17 cellular contexts compared by ENCODE assay signal in the genomic region with DNA sequence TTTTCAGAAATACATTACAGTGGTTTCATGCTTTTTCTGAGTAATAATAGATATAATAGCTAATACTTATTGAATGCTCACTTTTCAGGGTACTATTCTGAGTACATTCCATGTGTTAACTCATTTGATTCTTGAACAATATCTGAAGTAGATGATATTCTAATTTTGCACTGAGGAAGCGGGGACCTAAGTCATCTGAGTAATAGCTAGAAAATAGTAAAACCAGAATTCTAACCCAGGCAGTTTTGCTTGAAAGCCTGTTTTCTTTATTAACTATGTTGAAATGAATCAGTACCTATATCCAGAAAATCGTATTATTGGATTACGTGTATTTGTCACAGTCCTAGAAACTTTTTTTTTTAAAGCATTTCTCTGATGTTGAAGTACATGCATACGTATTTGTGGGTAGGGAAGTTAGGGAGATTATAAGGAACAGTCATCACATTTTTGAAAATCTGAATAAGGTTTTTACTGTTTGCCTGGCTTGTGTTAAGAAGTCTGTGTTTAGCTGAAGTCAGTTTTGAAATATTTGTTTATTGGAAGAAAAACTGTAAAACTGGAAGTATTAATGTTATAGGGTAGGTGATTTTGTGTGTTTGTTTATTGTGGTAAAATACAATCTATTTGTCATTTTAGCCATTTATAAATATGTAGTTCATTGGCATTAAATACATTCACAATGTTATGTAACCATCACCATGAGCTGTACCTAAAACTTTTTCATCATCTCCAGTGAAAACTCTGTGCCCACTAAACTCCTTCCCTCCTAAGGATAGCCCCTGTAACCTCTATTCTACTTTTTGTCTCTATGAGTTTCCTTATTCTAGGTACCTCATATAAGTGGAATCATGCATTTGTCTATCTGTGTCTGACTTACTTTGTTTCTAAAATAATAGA. TPM values are rescaled to one million over a fixed set of nuclear protein-coding genes. Genes with fewer than 3 reads are reported as not detected.
DNase-seq lines count a peak whose midpoint lies in the region; ATAC-seq and TF ChIP-seq lines count a peak whose summit lies in the region.
"Had no signal": no experiment of that assay in that cellular context is flagged by ENCODE, and none has a peak within 500 bp of the region (broad histone marks: within the 10 kb centered on the region; RNA-seq: fewer than 3 reads in every experiment).

No MANE protein-coding gene starts in this region.

- no peak for TF ChIP-seq CTCF in smooth muscle cell (IDR thresholded peaks at IDR 0.05; ENCODE audit: borderline replicate concordance, insufficient read depth, poor library complexity, severe bottlenecking)

- no peak for DNase-seq in activated CD8-positive, alpha-beta memory T cell treated with anti-CD3 and anti-CD28 coated beads, Interleukin-2, amount 10 ng/mL, durations not matched to agents 7 days and 5 days
- DNase-seq in activated CD8-positive, alpha-beta memory T cell treated with anti-CD3 and anti-CD28 coated beads for 24 hours = no peak
- no peak for DNase-seq in smooth muscle cell (lab: John Stamatoyannopoulos, UW; ENCODE audit: unreplicated experiment)
- no peak for DNase-seq in posterior cingulate gyrus
- DNase-seq in NCI-H226 = no peak
- no peak for DNase-seq in NCI-H526 treated with DMSO at 0.1 percent for 48 hours (lab: John Stamatoyannopoulos, UW)
- DNase-seq: activated CD4-positive, alpha-beta T cell treated with anti-CD3 and anti-CD28 coated beads, Interleukin-2, amount 50 U/mL, for 4 hours; cerebellar nuclear complex; COR-L47; stimulated activated CD4-positive, alpha-beta T cell treated with anti-CD3 and anti-CD28 coated beads, Interleukin-12 subunit alpha, Interleukin-12 subunit beta, amount 100 ng/mL, for 4 hours; transverse colon had no signal

- H3K27me3 Mint-ChIP-seq in activated CD8-positive, alpha-beta memory T cell treated with anti-CD3 and anti-CD28 coated beads, Interleukin-2, amount 10 ng/mL, durations not matched to agents 7 days and 5 days = no peaks in the 10 kb centered on the region
- H3K27me3 Mint-ChIP-seq: activated naive CD4-positive, alpha-beta T cell treated with anti-CD3 and anti-CD28 coated beads, Interleukin-2, amount 50 U/mL, for 24 hours had no signal

- peaks cover 5% of the 10 kb centered on the region for H3K4me1 ChIP-seq in smooth muscle cell (ENCODE audit: low read depth)
- H3K4me1 ChIP-seq: transverse colon had no signal

- peaks cover 37% of the 10 kb centered on the region for H3K79me2 ChIP-seq in smooth muscle cell (ENCODE audit: low read depth)

- H3K36me3 Mint-ChIP-seq in activated CD8-positive, alpha-beta memory T cell treated with anti-CD3 and anti-CD28 coated beads, Interleukin-2, amount 10 ng/mL, durations not matched to agents 7 days and 5 days = peaks cover 55% of the 10 kb centered on the region

- WGBS in smooth muscle cell (ENCODE audit: low lambda C conversion rate) = 43% methylated on average over 4 of the region's 4 CpGs

- ATAC-seq in activated CD8-positive, alpha-beta memory T cell treated with anti-CD3 and anti-CD28 coated beads, Interleukin-2, amount 10 ng/mL, durations not matched to agents 7 days and 5 days = peak; percentile 39
- peak; percentile 79 for ATAC-seq in GM21529 (IDR thresholded peaks at IDR 0.05; ENCODE audit: unreplicated experiment)
- ATAC-seq in HG03342 (IDR thresholded peaks at IDR 0.05; ENCODE audit: unreplicated experiment) = peak; percentile 64

- no peaks in the 10 kb centered on the region for H3K9me3 Mint-ChIP-seq in activated CD8-positive, alpha-beta memory T cell treated with anti-CD3 and anti-CD28 coated beads, Interleukin-2, amount 10 ng/mL, durations not matched to agents 7 days and 5 days (ENCODE audit: low read depth)
- H3K9me3 Mint-ChIP-seq: activated naive CD4-positive, alpha-beta T cell treated with anti-CD3 and anti-CD28 coated beads, Interleukin-2, amount 50 U/mL, for 24 hours; T-helper 1 cell treated with Interleukin-12 subunit alpha and Interleukin-12 subunit beta and Interleukin-4 antibody, amounts not matched to agents 30 μg/mL and 1 μg/mL, for 36 hours had no signal

- peak overlapping the region; percentile 84 for H3K27ac ChIP-seq in smooth muscle cell (ENCODE audit: low read depth)
- H3K27ac ChIP-seq: epithelial cell of prostate, transverse colon had no signal

- H3K4me2 ChIP-seq in smooth muscle cell = peak overlapping the region; percentile 53

- H3K36me3 ChIP-seq in smooth muscle cell (ENCODE audit: low read depth) = peaks cover 27% of the 10 kb centered on the region

- H3F3A ChIP-seq in smooth muscle cell (ENCODE audit: low read depth) = peaks cover 3% of the 10 kb centered on the region

- H2AFZ ChIP-seq in smooth muscle cell (ENCODE audit: low read depth) = no peak overlapping the region

- intact Hi-C loops in posterior cingulate gyrus (cut with DNase I) = no loop called here

- H3K9ac ChIP-seq in smooth muscle cell (ENCODE audit: low read depth) = peak overlapping the region; percentile 37

- H3K27me3 ChIP-seq in smooth muscle cell (ENCODE audit: low read depth) = no peaks in the 10 kb centered on the region
- H3K27me3 ChIP-seq: transverse colon had no signal

- H3K27ac Mint-ChIP-seq in activated CD8-positive, alpha-beta memory T cell treated with anti-CD3 and anti-CD28 coated beads, Interleukin-2, amount 10 ng/mL, durations not matched to agents 7 days and 5 days = no peak overlapping the region
- H3K27ac Mint-ChIP-seq: activated naive CD4-positive, alpha-beta T cell treated with anti-CD3 and anti-CD28 coated beads, Interleukin-2, amount 50 U/mL, for 24 hours; T-helper 1 cell treated with Interleukin-12 subunit alpha and Interleukin-12 subunit beta and Interleukin-4 antibody, amounts not matched to agents 30 μg/mL and 1 μg/mL, for 36 hours had no signal

- H3K4me3 Mint-ChIP-seq in activated CD8-positive, alpha-beta memory T cell treated with anti-CD3 and anti-CD28 coated beads, Interleukin-2, amount 10 ng/mL, durations not matched to agents 7 days and 5 days = no peak overlapping the region
- H3K4me3 Mint-ChIP-seq: activated naive CD4-positive, alpha-beta T cell treated with anti-CD3 and anti-CD28 coated beads, Interleukin-2, amount 50 U/mL, for 24 hours; T-helper 1 cell treated with Interleukin-12 subunit alpha and Interleukin-12 subunit beta and Interleukin-4 antibody, amounts not matched to agents 30 μg/mL and 1 μg/mL, for 36 hours had no signal

- no peaks in the 10 kb centered on the region for H3K9me3 ChIP-seq in smooth muscle cell (replicated peaks; ENCODE audit: low read depth)
- H3K9me3 ChIP-seq: transverse colon had no signal

- CTCF ChIA-PET in activated CD8-positive, alpha-beta memory T cell treated with anti-CD3 and anti-CD28 coated beads, Interleukin-2, amount 10 ng/mL, durations not matched to agents 7 days and 5 days (lab: Charles Lee) = no interaction called here

- H3K4me1 Mint-ChIP-seq in activated CD8-positive, alpha-beta memory T cell treated with anti-CD3 and anti-CD28 coated beads, Interleukin-2, amount 10 ng/mL, durations not matched to agents 7 days and 5 days = peaks cover 24% of the 10 kb centered on the region

- no peak overlapping the region for H3K4me3 ChIP-seq in smooth muscle cell
- H3K4me3 ChIP-seq: lung, transverse colon had no signal

- peaks cover 12% of the 10 kb centered on the region for H4K20me1 ChIP-seq in smooth muscle cell (ENCODE audit: low read depth)

RNA-seq across cellular contexts. Expression of a gene that starts 55.3 kb away (rescaled TPM):
- total RNA-seq in activated CD8-positive, alpha-beta memory T cell treated with anti-CD3 and anti-CD28 coated beads, Interleukin-2, amount 10 ng/mL, durations not matched to agents 7 days and 5 days = 10 to 100 TPM; 79.5 to 80.6 TPM
- 56.5 and 65.7 TPM in 2 replicates for total RNA-seq in smooth muscle cell
- 55.1 and 56.6 TPM in 2 replicates for polyA plus RNA-seq in smooth muscle cell
